ENCODE assay signal across 8 cellular contexts in genomic region chr9:21030389-21031035, GRCh38. TPM values are rescaled to one million over a fixed set of nuclear protein-coding genes. Genes with fewer than 3 reads are reported as not detected.
A peak's percentile ranks its signal among the peaks of the same experiment; 100 is the strongest.
DNase-seq lines count a peak whose midpoint lies in the region; ATAC-seq, FAIRE-seq and TF ChIP-seq lines count a peak whose summit lies in the region.

No MANE protein-coding gene starts in this region.

- CTCF ChIA-PET in HepG2 (lab: Yijun Ruan, JAX; ENCODE audit: low intra/inter-chr PET ratio, low total read pairs) = no interaction called here

- no peaks in the 10 kb centered on the region for H3K79me2 ChIP-seq in HepG2 (ENCODE audit: insufficient read depth, low read length)

- POLR2A ChIA-PET in HepG2 (lab: Yijun Ruan, JAX) = no interaction called here

- no peak for TF ChIP-seq EP300 in HepG2 (IDR thresholded peaks at IDR 0.05; ENCODE audit: low read depth in 2 of 2, low read length in 2 of 2)
- TF ChIP-seq EP300 in HepG2 (CRISPR knock-in tag; IDR thresholded peaks at IDR 0.05; ENCODE audit: borderline replicate concordance) = no peak

- H3K4me2 ChIP-seq in HepG2 (ENCODE audit: low read depth, low read length) = no peak overlapping the region

- in situ Hi-C loops in HepG2 (cut with HindIII; ENCODE audit: extremely low pct_ligation_motif_present, low pct_unique_long_range_greater_than_20kb) = no loop called here

- no peak for DNase-seq in HepG2 (ENCODE audit: low spot score)
- peak; percentile 35 for DNase-seq in NCI-H69 (lab: John Stamatoyannopoulos, UW)
- no peak for DNase-seq in activated gamma-delta T cell treated with Interleukin-2 at 50 U/mL for 16 hours
- no peak for DNase-seq in COLO829 (ENCODE audit: low spot score)

- 83% methylated on average over 5 of the region's 5 CpGs for WGBS in liver
- 62% methylated on average over 5 of the region's 5 CpGs for WGBS in HepG2 (ENCODE audit: low lambda C conversion rate)

- TF ChIP-seq RAD21 in liver (IDR thresholded peaks at IDR 0.05) (no peak), HepG2 (CRISPR knock-in tag; IDR thresholded peaks at IDR 0.05) (no peak)

- ATAC-seq in HepG2 = no peak
- peak; percentile 81 for ATAC-seq in HG02759 (IDR thresholded peaks at IDR 0.05; ENCODE audit: unreplicated experiment)

- no TSS peak for BruUV-seq in HepG2 (replicated peaks; lab: Mats Ljungman, UMichigan)

- no peak for TF ChIP-seq POLR2A in HepG2 (IDR thresholded peaks at IDR 0.05; ENCODE audit: insufficient read depth in 1 of 2, low read depth in 2 of 2, low read length in 2 of 2)

- no peak for FAIRE-seq in HepG2 (lab: Jason Lieb, UNC)

- H3K9ac ChIP-seq in liver (ENCODE audit: low read depth in 1 of 2, low read length in 2 of 2) (no peak overlapping the region), HepG2 (ENCODE audit: insufficient read depth, low read depth, low read length) (no peak overlapping the region), duodenal mucosa (ENCODE audit: low read depth in 1 of 2, low read length in 2 of 2) (peak overlapping the region; percentile 49 to 57), mucosa of rectum (ENCODE audit: low read depth in 1 of 2, low read length in 2 of 2) (peak overlapping the region; percentile 44 to 48)

- H3K27me3 ChIP-seq in liver (ENCODE audit: control insufficient read depth in 4 of 4, insufficient read depth in 4 of 4, low read length in 3 of 4) (no peaks in the 10 kb centered on the region), HepG2 (ENCODE audit: control insufficient read depth in 1 of 2, insufficient read depth in 2 of 2, low read length in 2 of 2) (no peaks in the 10 kb centered on the region), duodenal mucosa (ENCODE audit: control insufficient read depth in 1 of 2, insufficient read depth in 2 of 2, low read length in 2 of 2) (no peaks in the 10 kb centered on the region), mucosa of rectum (ENCODE audit: control insufficient read depth in 2 of 2, insufficient read depth in 2 of 2, low read length in 2 of 2) (no peaks in the 10 kb centered on the region)

- intact Hi-C loops in HepG2 (cut with micrococcal nuclease; ENCODE audit: unreplicated experiment) = no loop called here

- no peaks in the 10 kb centered on the region for H3K9me3 ChIP-seq in liver (ENCODE audit: control insufficient read depth in 4 of 4, low read length in 3 of 4)
- H3K9me3 ChIP-seq in HepG2 (ENCODE audit: low read length) = no peaks in the 10 kb centered on the region
- no peaks in the 10 kb centered on the region for H3K9me3 ChIP-seq in duodenal mucosa (ENCODE audit: control insufficient read depth in 1 of 2, low read length in 2 of 2)
- H3K9me3 ChIP-seq in mucosa of rectum (ENCODE audit: control insufficient read depth in 2 of 2, low read length in 2 of 2) = no peaks in the 10 kb centered on the region

- peaks cover 0 to 1% (median 0%) of the 10 kb centered on the region in 4 donors for H3K36me3 ChIP-seq in liver (ENCODE audit: control insufficient read depth in 4 of 4, insufficient read depth in 3 of 4, low read depth in 1 of 4, low read length in 3 of 4)
- no peaks in the 10 kb centered on the region for H3K36me3 ChIP-seq in HepG2 (replicated peaks in 1 of 2; ENCODE audit: control insufficient read depth in 1 of 2, insufficient read depth in 2 of 2, low read length in 2 of 2)
- no peaks in the 10 kb centered on the region for H3K36me3 ChIP-seq in duodenal mucosa (ENCODE audit: control insufficient read depth in 1 of 2, insufficient read depth in 2 of 2, low read length in 2 of 2)
- H3K36me3 ChIP-seq in mucosa of rectum (ENCODE audit: control insufficient read depth in 2 of 2, insufficient read depth in 2 of 2, low read length in 2 of 2) = no peaks in the 10 kb centered on the region

- H3K27ac ChIP-seq in liver (ENCODE audit: low read depth in 1 of 2, low read length in 2 of 2) (peak overlapping the region; percentile 55 to 67), HepG2 (ENCODE audit: extremely low read length, insufficient read depth, low read length) (no peak overlapping the region), duodenal mucosa (ENCODE audit: low read depth, low read length) (peak overlapping the region; percentile 44), mucosa of rectum (ENCODE audit: low read depth in 2 of 2, low read length in 2 of 2) (peak overlapping the region; percentile 72 to 81)

- TF ChIP-seq CTCF in liver (IDR thresholded peaks at IDR 0.05; ENCODE audit: low read depth, low read length, missing input control) = no peak
- no peak for TF ChIP-seq CTCF in HepG2 (CRISPR knock-in tag; IDR thresholded peaks at IDR 0.05)

- H4K20me1 ChIP-seq in HepG2 (ENCODE audit: insufficient read depth, low read length) = no peaks in the 10 kb centered on the region

- H3K4me1 ChIP-seq in liver (ENCODE audit: control insufficient read depth in 4 of 4, insufficient read depth in 4 of 4, low read length in 3 of 4) (peaks cover 0 to 4% (median 2%) of the 10 kb centered on the region in 4 donors), HepG2 (ENCODE audit: insufficient read depth, low read length) (no peaks in the 10 kb centered on the region), duodenal mucosa (ENCODE audit: control insufficient read depth in 1 of 2, insufficient read depth in 2 of 2, low read length in 2 of 2) (peaks cover 0 to 3% of the 10 kb centered on the region in 2 donors), mucosa of rectum (ENCODE audit: control insufficient read depth in 2 of 2, insufficient read depth in 2 of 2, low read length in 2 of 2) (peaks cover 0 to 2% of the 10 kb centered on the region in 2 donors)

- H3K4me3 ChIP-seq in liver (ENCODE audit: low read depth in 1 of 3, low read length in 3 of 3) = peak overlapping the region in 1 of 3 donors; percentile 56
- H3K4me3 ChIP-seq in HepG2 (replicated peaks in 1 of 3; ENCODE audit: insufficient read depth in 1 of 3, low read depth in 2 of 3, low read length in 3 of 3) = no peak overlapping the region
- peak overlapping the region; percentile 70 to 76 for H3K4me3 ChIP-seq in duodenal mucosa (ENCODE audit: low read depth in 1 of 2, low read length in 2 of 2)
- H3K4me3 ChIP-seq in mucosa of rectum (ENCODE audit: low read length in 2 of 2) = peak overlapping the region; percentile 60 to 76

- H2AFZ ChIP-seq in HepG2 (ENCODE audit: low read length) = no peak overlapping the region

TF ChIP-seq in liver, 16 proteins besides CTCF, POLR2A, EP300 and RAD21 (continues in another document):
- no peak for TF ChIP-seq NR2F2 (IDR thresholded peaks at IDR 0.05)
- no peak for TF ChIP-seq FOXA2 (IDR thresholded peaks at IDR 0.05)

RNA-seq across cellular contexts. Expression of gene HACD4, which starts 0.9 kb away (rescaled TPM):
- total RNA-seq in liver = 1 to 10 TPM in 1 of 2 donors, under 1 TPM in 1; 0.67 to 2.2 TPM
- under 1 TPM; 0.25 to 0.31 TPM for polyA plus RNA-seq in liver
- not detected in 2 replicates for total RNA-seq in HepG2 (2016; rRNA removed; fragmentation: Illumina TruSeq; extraction: Trizol)
- not detected in 2 replicates for total RNA-seq in HepG2 (2016; cell fraction: cytosol; rRNA removed; fragmentation: Illumina TruSeq; extraction: Trizol; ENCODE audit: low read depth)
- total RNA-seq in HepG2 (2016; cell fraction: insoluble cytoplasmic fraction; rRNA removed; fragmentation: Illumina TruSeq; extraction: Trizol) = not detected in 2 replicates
- not detected in 2 replicates for total RNA-seq in HepG2 (2016; cell fraction: membrane; rRNA removed; fragmentation: Illumina TruSeq; extraction: Trizol)
- not detected in 2 replicates for total RNA-seq in HepG2 (2016; cell fraction: nucleus; rRNA removed; fragmentation: Illumina TruSeq; extraction: Trizol)
- not detected in 2 replicates for polyA plus RNA-seq in HepG2 (2011; rRNA removed)
- not detected in 2 replicates for polyA plus RNA-seq in HepG2 (2011; cell fraction: cytosol; rRNA removed)
- not detected in 2 replicates for polyA plus RNA-seq in HepG2 (2011; cell fraction: nucleus; rRNA removed)
- polyA plus RNA-seq in HepG2 (2012) = 0.05 and 0.08 TPM in 2 replicates
- not detected in 2 replicates for polyA plus RNA-seq in HepG2 (2016; cell fraction: cytosol; fragmentation: Illumina TruSeq; extraction: Trizol; ENCODE audit: low read depth)
- polyA plus RNA-seq in HepG2 (2016; cell fraction: insoluble cytoplasmic fraction; fragmentation: Illumina TruSeq; extraction: Trizol; ENCODE audit: low read depth) = not detected in 2 replicates
- polyA plus RNA-seq in HepG2 (2016; cell fraction: membrane; fragmentation: Illumina TruSeq; extraction: Trizol; ENCODE audit: low read depth) = not detected in 2 replicates
- not detected in 2 replicates for polyA plus RNA-seq in HepG2 (2016; cell fraction: nucleus; fragmentation: Illumina TruSeq; extraction: Trizol; ENCODE audit: insufficient read depth, low read depth)
- polyA minus RNA-seq in HepG2 (2011; rRNA and poly(A)+ RNA removed; ENCODE audit: low replicate concordance) = not detected in 2 replicates
- not detected in 2 replicates for polyA minus RNA-seq in HepG2 (2011; cell fraction: cytosol; rRNA and poly(A)+ RNA removed)
- polyA minus RNA-seq in HepG2 (2011; cell fraction: nucleus; rRNA and poly(A)+ RNA removed) = under 0.01 and 0.26 TPM in 2 replicates

RNA-seq across cellular contexts. Expression of gene IFNB1, which starts 47.2 kb away (rescaled TPM):
- total RNA-seq in liver (not detected), HepG2 (2016; rRNA removed; fragmentation: Illumina TruSeq; extraction: Trizol) (not detected in 2 replicates)
- polyA plus RNA-seq in liver (not detected), HepG2 (2011; rRNA removed) (not detected in 2 replicates)
- not detected in 2 replicates for total RNA-seq in HepG2 (2016; cell fraction: cytosol; rRNA removed; fragmentation: Illumina TruSeq; extraction: Trizol; ENCODE audit: low read depth)
- not detected in 2 replicates for total RNA-seq in HepG2 (2016; cell fraction: insoluble cytoplasmic fraction; rRNA removed; fragmentation: Illumina TruSeq; extraction: Trizol)
- not detected in 2 replicates for total RNA-seq in HepG2 (2016; cell fraction: membrane; rRNA removed; fragmentation: Illumina TruSeq; extraction: Trizol)
- total RNA-seq in HepG2 (2016; cell fraction: nucleus; rRNA removed; fragmentation: Illumina TruSeq; extraction: Trizol) = not detected in 2 replicates
- polyA plus RNA-seq in HepG2 (2011; cell fraction: cytosol; rRNA removed) = not detected in 2 replicates
- not detected in 2 replicates for polyA plus RNA-seq in HepG2 (2011; cell fraction: nucleus; rRNA removed)
- not detected in 2 replicates for polyA plus RNA-seq in HepG2 (2012)
- not detected in 2 replicates for polyA plus RNA-seq in HepG2 (2016; cell fraction: cytosol; fragmentation: Illumina TruSeq; extraction: Trizol; ENCODE audit: low read depth)
- not detected in 2 replicates for polyA plus RNA-seq in HepG2 (2016; cell fraction: insoluble cytoplasmic fraction; fragmentation: Illumina TruSeq; extraction: Trizol; ENCODE audit: low read depth)
- polyA plus RNA-seq in HepG2 (2016; cell fraction: membrane; fragmentation: Illumina TruSeq; extraction: Trizol; ENCODE audit: low read depth) = not detected in 2 replicates
- polyA plus RNA-seq in HepG2 (2016; cell fraction: nucleus; fragmentation: Illumina TruSeq; extraction: Trizol; ENCODE audit: insufficient read depth, low read depth) = not detected in 2 replicates
- polyA minus RNA-seq in HepG2 (2011; rRNA and poly(A)+ RNA removed; ENCODE audit: low replicate concordance) = not detected in 2 replicates
- not detected in 2 replicates for polyA minus RNA-seq in HepG2 (2011; cell fraction: cytosol; rRNA and poly(A)+ RNA removed)
- not detected in 2 replicates for polyA minus RNA-seq in HepG2 (2011; cell fraction: nucleus; rRNA and poly(A)+ RNA removed)

Comparison
In these comparisons a context has a peak if more than half of its experiments do, and no peak if none do; other contexts are left out.
1. H3K4me3 ChIP-seq: peak in duodenal mucosa (2 of 2) and mucosa of rectum (2 of 2); none in HepG2 (0 of 3).
2. H3K9ac ChIP-seq: peak in duodenal mucosa (2 of 2) and mucosa of rectum (2 of 2); none in liver (0 of 2) and HepG2 (single experiment).